In the genomic region with DNA sequence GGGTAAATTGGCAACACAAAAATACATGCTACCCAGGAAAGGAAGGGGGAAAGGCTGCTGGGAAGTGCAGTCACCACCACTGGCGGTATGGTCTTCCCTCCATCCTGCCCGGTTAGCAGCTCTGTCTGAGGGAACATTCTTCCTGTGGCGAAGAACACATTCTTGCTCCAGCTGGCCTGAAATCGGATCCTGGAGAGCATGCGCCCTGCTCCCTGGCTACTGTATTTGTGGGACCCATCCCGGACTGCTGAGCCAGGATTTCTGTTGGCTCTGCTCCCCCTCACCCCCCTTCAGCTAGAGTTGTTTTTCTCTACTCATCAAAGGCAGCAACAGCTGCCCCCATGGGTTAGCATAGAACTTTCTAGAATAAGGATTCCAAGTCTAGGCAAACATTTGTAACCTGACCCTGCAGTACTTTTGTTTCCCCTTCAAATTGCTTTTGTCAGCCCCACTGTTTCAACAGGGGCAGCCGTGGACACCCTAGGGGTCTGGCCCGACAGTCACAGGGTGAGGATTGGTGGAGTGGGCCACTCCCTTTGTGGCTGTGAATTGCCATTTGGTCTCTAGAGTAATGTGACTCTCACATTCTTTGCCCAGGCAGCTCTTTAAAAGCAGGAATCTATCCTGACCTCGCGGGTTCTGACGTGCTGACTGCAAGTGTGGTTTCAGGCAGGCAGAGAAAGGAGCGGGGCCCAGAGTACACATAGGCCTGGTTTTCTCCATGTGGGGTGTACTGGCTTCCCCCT, we compare ENCODE assay signal across 8 cellular contexts.
A peak's percentile ranks its signal among the peaks of the same experiment; 100 is the strongest.
DNase-seq lines count a peak whose midpoint lies in the region; ATAC-seq and TF ChIP-seq lines count a peak whose summit lies in the region.

No MANE protein-coding gene starts in this region.

- no peaks in the 10 kb centered on the region for H3K9me3 Mint-ChIP-seq in CD4-positive, alpha-beta T cell
- no peaks in the 10 kb centered on the region for H3K9me3 Mint-ChIP-seq in chondrocyte (ENCODE audit: low read depth)
- H3K9me3 Mint-ChIP-seq in stimulated activated naive CD8-positive, alpha-beta T cell treated with anti-CD3 and anti-CD28 coated beads, Interleukin-15, Interleukin-2, amounts not matched to agents 100 ng/mL and 50 ng/mL, for 24 hours, result no peaks in the 10 kb centered on the region

- CTCF ChIA-PET in CD4-positive, alpha-beta T cell (lab: Charles Lee), result no interaction called here

- H3K36me3 ChIP-seq in HAP-1 (replicated peaks), result no peaks in the 10 kb centered on the region
- H3K36me3 ChIP-seq in Peyer's patch, result no peaks in the 10 kb centered on the region
- no peaks in the 10 kb centered on the region for H3K36me3 ChIP-seq in BE2C

- no peak for TF ChIP-seq POLR2A in Peyer's patch (IDR thresholded peaks at IDR 0.05)

- peak overlapping the region; percentile 34 for H3K4me3 Mint-ChIP-seq in CD4-positive, alpha-beta T cell
- H3K4me3 Mint-ChIP-seq in chondrocyte (ENCODE audit: unreplicated experiment), result peak overlapping the region; percentile 48
- H3K4me3 Mint-ChIP-seq in stimulated activated naive CD8-positive, alpha-beta T cell treated with anti-CD3 and anti-CD28 coated beads, Interleukin-15, Interleukin-2, amounts not matched to agents 100 ng/mL and 50 ng/mL, for 24 hours, result no peak overlapping the region

- in situ Hi-C loops in HAP-1 (cut with MboI; ENCODE audit: low sequenced_read_pairs), result no loop called here

- H3K27ac Mint-ChIP-seq in CD4-positive, alpha-beta T cell, result peak overlapping the region; percentile 19
- peak overlapping the region; percentile 97 for H3K27ac Mint-ChIP-seq in chondrocyte (ENCODE audit: unreplicated experiment)
- H3K27ac Mint-ChIP-seq in stimulated activated naive CD8-positive, alpha-beta T cell treated with anti-CD3 and anti-CD28 coated beads, Interleukin-15, Interleukin-2, amounts not matched to agents 100 ng/mL and 50 ng/mL, for 24 hours, result peak overlapping the region; percentile 67

- no peak overlapping the region for H3K27ac ChIP-seq in CD4-positive, alpha-beta T cell (ENCODE audit: low read depth, low read length)
- peak overlapping the region; percentile 74 to 96 (median 86) for H3K27ac ChIP-seq in Peyer's patch

- DNase-seq in CD4-positive, alpha-beta T cell, result no peak
- peak; percentile 29 to 55 for DNase-seq in HAP-1 (ENCODE audit: low spot score in 2 of 2)
- peak in 2 of 3 donors; percentile 39 to 77 for DNase-seq in Peyer's patch
- DNase-seq in chondrocyte (ENCODE audit: low spot score), result no peak
- DNase-seq in left kidney (ENCODE audit: low read depth, low spot score), result peak; percentile 97
- DNase-seq in stimulated activated naive CD4-positive, alpha-beta T cell treated with Interleukin-2 at 50 U/mL for 16 hours (lab: John Stamatoyannopoulos, UW), result no peak
- DNase-seq in BE2C, result no peak

- no peaks in the 10 kb centered on the region for H3K9me3 ChIP-seq in CD4-positive, alpha-beta T cell (ENCODE audit: control insufficient read depth, low read length)
- no peaks in the 10 kb centered on the region for H3K9me3 ChIP-seq in HAP-1
- H3K9me3 ChIP-seq in Peyer's patch, result no peaks in the 10 kb centered on the region
- no peaks in the 10 kb centered on the region for H3K9me3 ChIP-seq in BE2C

- H3K27me3 ChIP-seq in CD4-positive, alpha-beta T cell (ENCODE audit: control insufficient read depth, insufficient read depth, low read length), result no peaks in the 10 kb centered on the region
- H3K27me3 ChIP-seq in HAP-1 (ENCODE audit: low read depth) (no peaks in the 10 kb centered on the region), Peyer's patch (no peaks in the 10 kb centered on the region), BE2C (no peaks in the 10 kb centered on the region)

- H3K4me3 ChIP-seq in HAP-1, result no peak overlapping the region
- no peak overlapping the region for H3K4me3 ChIP-seq in Peyer's patch
- H3K4me3 ChIP-seq in BE2C (ENCODE audit: low read depth, low read length), result no peak overlapping the region

- no peaks in the 10 kb centered on the region for H3K36me3 Mint-ChIP-seq in CD4-positive, alpha-beta T cell (ENCODE audit: low read depth)
- no peaks in the 10 kb centered on the region for H3K36me3 Mint-ChIP-seq in chondrocyte (ENCODE audit: low read depth)
- no peaks in the 10 kb centered on the region for H3K36me3 Mint-ChIP-seq in stimulated activated naive CD8-positive, alpha-beta T cell treated with anti-CD3 and anti-CD28 coated beads, Interleukin-15, Interleukin-2, amounts not matched to agents 100 ng/mL and 50 ng/mL, for 24 hours (ENCODE audit: low read depth)

- intact Hi-C loops in CD4-positive, alpha-beta T cell (cut with DNase I, micrococcal nuclease), result no loop called here

- TF ChIP-seq CTCF in CD4-positive, alpha-beta T cell (IDR thresholded peaks at IDR 0.05), result no peak
- no peak for TF ChIP-seq CTCF in Peyer's patch (IDR thresholded peaks at IDR 0.05)
- no peak for TF ChIP-seq CTCF in chondrocyte (IDR thresholded peaks at IDR 0.05)
- no peak for TF ChIP-seq CTCF in BE2C (IDR thresholded peaks at IDR 0.05; ENCODE audit: low read depth, low read length)

- H3K27me3 Mint-ChIP-seq in CD4-positive, alpha-beta T cell, result peaks cover 4% of the 10 kb centered on the region
- H3K27me3 Mint-ChIP-seq in chondrocyte (ENCODE audit: low read depth), result no peaks in the 10 kb centered on the region
- no peaks in the 10 kb centered on the region for H3K27me3 Mint-ChIP-seq in stimulated activated naive CD8-positive, alpha-beta T cell treated with anti-CD3 and anti-CD28 coated beads, Interleukin-15, Interleukin-2, amounts not matched to agents 100 ng/mL and 50 ng/mL, for 24 hours

- ATAC-seq in CD4-positive, alpha-beta T cell (ENCODE audit: poor library complexity), result peak; percentile 42

- peaks cover 3% of the 10 kb centered on the region for H3K4me1 ChIP-seq in HAP-1
- peaks cover 7 to 69% (median 13%) of the 10 kb centered on the region in 4 donors for H3K4me1 ChIP-seq in Peyer's patch
- H3K4me1 ChIP-seq in BE2C, result peaks cover 40% of the 10 kb centered on the region

- peaks cover 44% of the 10 kb centered on the region for H3K4me1 Mint-ChIP-seq in CD4-positive, alpha-beta T cell (ENCODE audit: low read depth)
- H3K4me1 Mint-ChIP-seq in chondrocyte (ENCODE audit: low read depth), result peaks cover 49% of the 10 kb centered on the region
- H3K4me1 Mint-ChIP-seq in stimulated activated naive CD8-positive, alpha-beta T cell treated with anti-CD3 and anti-CD28 coated beads, Interleukin-15, Interleukin-2, amounts not matched to agents 100 ng/mL and 50 ng/mL, for 24 hours (ENCODE audit: low read depth), result peaks cover 70% of the 10 kb centered on the region

- POLR2A ChIA-PET in CD4-positive, alpha-beta T cell (lab: Charles Lee), result interaction anchor here (0.8 to 1.8 kb wide), 5 partner anchors 8 to 359 kb away, joined by 3 to 6 read pairs (median 5); no protein-coding TSS in a partner anchor

Comparison
In these comparisons a context has a peak if more than half of its experiments do, and no peak if none do; other contexts are left out.
1. DNase-seq: peak in HAP-1 (2 of 2), Peyer's patch (2 of 3) and left kidney (single experiment); none in CD4-positive, alpha-beta T cell (0 of 10), chondrocyte (single experiment), stimulated activated naive CD4-positive, alpha-beta T cell treated with Interleukin-2 at 50 U/mL for 16 hours (single experiment) and BE2C (single experiment).
2. H3K27ac Mint-ChIP-seq: peak in every context shown above with its lines; median percentile 97 in chondrocyte; 67 in stimulated activated naive CD8-positive, alpha-beta T cell treated with anti-CD3 and anti-CD28 coated beads, Interleukin-15, Interleukin-2, amounts not matched to agents 100 ng/mL and 50 ng/mL, for 24 hours; 19 in CD4-positive, alpha-beta T cell.